Comparison of ENCODE assay signal across 1 cellular context in the genomic region with DNA sequence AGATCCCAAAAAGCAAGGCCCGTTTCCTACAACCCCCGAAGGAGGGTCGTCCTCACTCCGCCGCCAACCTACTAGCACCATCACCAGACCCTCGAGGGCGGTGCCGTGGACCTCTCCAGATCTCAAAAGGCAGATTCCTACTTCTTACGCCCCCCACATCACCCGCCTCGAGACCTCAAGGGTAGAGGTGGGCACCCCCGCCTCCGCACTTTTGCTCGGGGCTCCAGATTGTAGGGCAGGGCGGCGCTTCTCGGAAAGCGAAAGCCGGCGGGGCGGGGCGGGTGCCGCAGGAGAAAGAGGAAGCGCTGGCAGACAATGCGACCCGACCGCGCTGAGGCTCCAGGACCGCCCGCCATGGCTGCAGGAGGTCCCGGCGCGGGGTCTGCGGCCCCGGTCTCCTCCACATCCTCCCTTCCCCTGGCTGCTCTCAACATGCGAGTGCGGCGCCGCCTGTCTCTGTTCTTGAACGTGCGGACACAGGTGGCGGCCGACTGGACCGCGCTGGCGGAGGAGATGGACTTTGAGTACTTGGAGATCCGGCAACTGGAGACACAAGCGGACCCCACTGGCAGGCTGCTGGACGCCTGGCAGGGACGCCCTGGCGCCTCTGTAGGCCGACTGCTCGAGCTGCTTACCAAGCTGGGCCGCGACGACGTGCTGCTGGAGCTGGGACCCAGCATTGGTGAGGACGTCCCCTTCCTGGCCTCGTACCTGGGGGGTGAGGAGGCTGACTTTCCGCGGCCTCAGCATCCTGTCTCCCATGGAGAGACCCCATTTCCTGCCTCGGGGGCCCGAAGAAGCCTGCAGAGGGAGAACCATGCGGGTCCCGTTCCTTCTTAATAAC.
TF ChIP-seq lines count a peak whose summit lies in the region.

A gene (plus strand): TSS at position 315 of the 844 bp plus-strand sequence. CDS start 40 bp downstream, at position 355.

TF ChIP-seq in HepG2, 621 proteins besides CTCF, POLR2A, EP300 and RAD21 (continued from another document and continues in another):
- no peak for TF ChIP-seq CREB1 (IDR thresholded peaks at IDR 0.05)
- TF ChIP-seq CREB1 (CRISPR knock-in tag; IDR thresholded peaks at IDR 0.05), result no peak
- TF ChIP-seq NONO (IDR thresholded peaks at IDR 0.05), result no peak
- TF ChIP-seq NONO (CRISPR knock-in tag; conservative IDR thresholded peaks at IDR 0.05), result no peak; the same call in none of the 2 replicates
- no peak for TF ChIP-seq KLF13 (CRISPR knock-in tag; IDR thresholded peaks at IDR 0.05)
- TF ChIP-seq MAZ (IDR thresholded peaks at IDR 0.05; ENCODE audit: borderline replicate concordance, low read depth, low read length), result no peak
- TF ChIP-seq MAZ (CRISPR knock-in tag; IDR thresholded peaks at IDR 0.05; ENCODE audit: low read depth), result peak; percentile 76; the same call in 1 of the 2 replicates
- TF ChIP-seq GATA4 (IDR thresholded peaks at IDR 0.05; ENCODE audit: borderline replicate concordance, low read depth), result peak; percentile 13; the same call in 1 of the 2 replicates
- 0 out of 2 replicates have a peak, but pooled peaks have one; percentile 22 for TF ChIP-seq NKX3-1 (CRISPR knock-in tag; IDR thresholded peaks at IDR 0.05)
- TF ChIP-seq ZNF788 (CRISPR knock-in tag; IDR thresholded peaks at IDR 0.05; ENCODE audit: borderline replicate concordance), result peak; percentile 38; the same call in 1 of the 2 replicates
- TF ChIP-seq ZNF350 (CRISPR knock-in tag; IDR thresholded peaks at IDR 0.05; ENCODE audit: borderline replicate concordance, low read depth), result peak; percentile 90
- peak; percentile 92; the same call in 1 of the 2 replicates for TF ChIP-seq KDM3A (CRISPR knock-in tag; IDR thresholded peaks at IDR 0.05; ENCODE audit: low read depth)
- peak; percentile 58 for TF ChIP-seq PTBP1 (IDR thresholded peaks at IDR 0.05; ENCODE audit: low read depth, low read length, poor library complexity, severe bottlenecking)
- no peak for TF ChIP-seq ZNF678 (CRISPR knock-in tag; IDR thresholded peaks at IDR 0.05)
- peak; percentile 72; the same call in 1 of the 2 replicates for TF ChIP-seq MTA1 (CRISPR knock-in tag; IDR thresholded peaks at IDR 0.05; ENCODE audit: borderline replicate concordance)
- peak; percentile 31; the same call in 1 of the 2 replicates for TF ChIP-seq RXRA (CRISPR knock-in tag; IDR thresholded peaks at IDR 0.05)
- peak; percentile 86 for TF ChIP-seq ZFY (CRISPR knock-in tag; IDR thresholded peaks at IDR 0.05)
- TF ChIP-seq KAT8 (CRISPR knock-in tag; IDR thresholded peaks at IDR 0.05), result peak; percentile 71
- TF ChIP-seq GTF2F1 (IDR thresholded peaks at IDR 0.05; ENCODE audit: low read length), result no peak
- TF ChIP-seq ZNF598 (CRISPR knock-in tag; IDR thresholded peaks at IDR 0.05; ENCODE audit: borderline replicate concordance), result peak; percentile 60; the same call in 1 of the 2 replicates
- TF ChIP-seq, protein P1, sequence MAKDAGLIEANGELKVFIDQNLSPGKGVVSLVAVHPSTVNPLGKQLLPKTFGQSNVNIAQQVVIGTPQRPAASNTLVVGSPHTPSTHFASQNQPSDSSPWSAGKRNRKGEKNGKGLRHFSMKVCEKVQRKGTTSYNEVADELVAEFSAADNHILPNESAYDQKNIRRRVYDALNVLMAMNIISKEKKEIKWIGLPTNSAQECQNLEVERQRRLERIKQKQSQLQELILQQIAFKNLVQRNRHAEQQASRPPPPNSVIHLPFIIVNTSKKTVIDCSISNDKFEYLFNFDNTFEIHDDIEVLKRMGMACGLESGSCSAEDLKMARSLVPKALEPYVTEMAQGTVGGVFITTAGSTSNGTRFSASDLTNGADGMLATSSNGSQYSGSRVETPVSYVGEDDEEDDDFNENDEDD (CRISPR knock-in tag; IDR thresholded peaks at IDR 0.05; ENCODE audit: borderline replicate concordance), result peak; percentile 17; the same call in 1 of the 2 replicates
- no peak for TF ChIP-seq TOE1 (CRISPR knock-in tag; IDR thresholded peaks at IDR 0.05)
- TF ChIP-seq BCL6 (CRISPR knock-in tag; IDR thresholded peaks at IDR 0.05), result peak; percentile 47; the same call in 1 of the 2 replicates
- 0 out of 2 replicates have a peak, but pooled peaks have one; percentile 61 for TF ChIP-seq KLF6 (CRISPR knock-in tag; IDR thresholded peaks at IDR 0.05)
- peak; percentile 67 for TF ChIP-seq POLR2AphosphoS5 (IDR thresholded peaks at IDR 0.05; ENCODE audit: low read depth, low read length)
- TF ChIP-seq RORA (CRISPR knock-in tag; IDR thresholded peaks at IDR 0.05), result no peak
- TF ChIP-seq RFX5 (IDR thresholded peaks at IDR 0.05; ENCODE audit: low read depth, low read length), result 0 out of 2 replicates have a peak, but pooled peaks have one; percentile 7
- TF ChIP-seq, protein P2, sequence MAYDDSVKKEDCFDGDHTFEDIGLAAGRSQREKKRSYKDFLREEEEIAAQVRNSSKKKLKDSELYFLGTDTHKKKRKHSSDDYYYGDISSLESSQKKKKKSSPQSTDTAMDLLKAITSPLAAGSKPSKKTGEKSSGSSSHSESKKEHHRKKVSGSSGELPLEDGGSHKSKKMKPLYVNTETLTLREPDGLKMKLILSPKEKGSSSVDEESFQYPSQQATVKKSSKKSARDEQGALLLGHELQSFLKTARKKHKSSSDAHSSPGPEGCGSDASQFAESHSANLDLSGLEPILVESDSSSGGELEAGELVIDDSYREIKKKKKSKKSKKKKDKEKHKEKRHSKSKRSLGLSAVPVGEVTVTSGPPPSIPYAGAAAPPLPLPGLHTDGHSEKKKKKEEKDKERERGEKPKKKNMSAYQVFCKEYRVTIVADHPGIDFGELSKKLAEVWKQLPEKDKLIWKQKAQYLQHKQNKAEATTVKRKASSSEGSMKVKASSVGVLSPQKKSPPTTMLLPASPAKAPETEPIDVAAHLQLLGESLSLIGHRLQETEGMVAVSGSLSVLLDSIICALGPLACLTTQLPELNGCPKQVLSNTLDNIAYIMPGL (CRISPR knock-in tag; IDR thresholded peaks at IDR 0.05; ENCODE audit: borderline replicate concordance in 1 of 2, low read depth in 1 of 2), result peak; percentile 72 to 89; a peak in 3 of 4 replicates
- no peak for TF ChIP-seq PAF1 (CRISPR knock-in tag; IDR thresholded peaks at IDR 0.05)
- no peak for TF ChIP-seq ZNF121 (CRISPR knock-in tag; IDR thresholded peaks at IDR 0.05)
- TF ChIP-seq, protein P3, sequence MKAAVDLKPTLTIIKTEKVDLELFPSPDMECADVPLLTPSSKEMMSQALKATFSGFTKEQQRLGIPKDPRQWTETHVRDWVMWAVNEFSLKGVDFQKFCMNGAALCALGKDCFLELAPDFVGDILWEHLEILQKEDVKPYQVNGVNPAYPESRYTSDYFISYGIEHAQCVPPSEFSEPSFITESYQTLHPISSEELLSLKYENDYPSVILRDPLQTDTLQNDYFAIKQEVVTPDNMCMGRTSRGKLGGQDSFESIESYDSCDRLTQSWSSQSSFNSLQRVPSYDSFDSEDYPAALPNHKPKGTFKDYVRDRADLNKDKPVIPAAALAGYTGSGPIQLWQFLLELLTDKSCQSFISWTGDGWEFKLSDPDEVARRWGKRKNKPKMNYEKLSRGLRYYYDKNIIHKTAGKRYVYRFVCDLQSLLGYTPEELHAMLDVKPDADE (CRISPR knock-in tag; IDR thresholded peaks at IDR 0.05), result no peak
- no peak for TF ChIP-seq WIZ (CRISPR knock-in tag; IDR thresholded peaks at IDR 0.05)
- TF ChIP-seq ZFAT (CRISPR knock-in tag; conservative IDR thresholded peaks at IDR 0.05), result 0 out of 2 replicates have a peak, but pooled peaks have one; percentile 20
- TF ChIP-seq, protein P4, sequence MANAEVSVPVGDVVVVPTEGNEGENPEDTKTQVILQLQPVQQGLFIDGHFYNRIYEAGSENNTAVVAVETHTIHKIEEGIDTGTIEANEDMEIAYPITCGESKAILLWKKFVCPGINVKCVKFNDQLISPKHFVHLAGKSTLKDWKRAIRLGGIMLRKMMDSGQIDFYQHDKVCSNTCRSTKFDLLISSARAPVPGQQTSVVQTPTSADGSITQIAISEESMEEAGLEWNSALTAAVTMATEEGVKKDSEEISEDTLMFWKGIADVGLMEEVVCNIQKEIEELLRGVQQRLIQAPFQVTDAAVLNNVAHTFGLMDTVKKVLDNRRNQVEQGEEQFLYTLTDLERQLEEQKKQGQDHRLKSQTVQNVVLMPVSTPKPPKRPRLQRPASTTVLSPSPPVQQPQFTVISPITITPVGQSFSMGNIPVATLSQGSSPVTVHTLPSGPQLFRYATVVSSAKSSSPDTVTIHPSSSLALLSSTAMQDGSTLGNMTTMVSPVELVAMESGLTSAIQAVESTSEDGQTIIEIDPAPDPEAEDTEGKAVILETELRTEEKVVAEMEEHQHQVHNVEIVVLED (CRISPR knock-in tag; IDR thresholded peaks at IDR 0.05; ENCODE audit: borderline replicate concordance), result peak; percentile 55; the same call in 1 of the 2 replicates
- TF ChIP-seq ZFP90 (CRISPR knock-in tag; IDR thresholded peaks at IDR 0.05; ENCODE audit: borderline replicate concordance), result peak; percentile 92
- no peak for TF ChIP-seq SRF (IDR thresholded peaks at IDR 0.05; ENCODE audit: low read depth, low read length)
- TF ChIP-seq, protein P5, sequence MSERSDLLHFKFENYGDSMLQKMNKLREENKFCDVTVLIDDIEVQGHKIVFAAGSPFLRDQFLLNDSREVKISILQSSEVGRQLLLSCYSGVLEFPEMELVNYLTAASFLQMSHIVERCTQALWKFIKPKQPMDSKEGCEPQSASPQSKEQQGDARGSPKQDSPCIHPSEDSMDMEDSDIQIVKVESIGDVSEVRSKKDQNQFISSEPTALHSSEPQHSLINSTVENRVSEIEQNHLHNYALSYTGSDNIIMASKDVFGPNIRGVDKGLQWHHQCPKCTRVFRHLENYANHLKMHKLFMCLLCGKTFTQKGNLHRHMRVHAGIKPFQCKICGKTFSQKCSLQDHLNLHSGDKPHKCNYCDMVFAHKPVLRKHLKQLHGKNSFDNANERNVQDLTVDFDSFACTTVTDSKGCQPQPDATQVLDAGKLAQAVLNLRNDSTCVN (CRISPR knock-in tag; IDR thresholded peaks at IDR 0.05; ENCODE audit: borderline replicate concordance), result 0 out of 2 replicates have a peak, but pooled peaks have one; percentile 20
- peak; percentile 57; the same call in 1 of the 2 replicates for TF ChIP-seq PHF21A (CRISPR knock-in tag; IDR thresholded peaks at IDR 0.05)
- TF ChIP-seq ZMAT3 (CRISPR knock-in tag; conservative IDR thresholded peaks at IDR 0.05), result peak; percentile 10; the same call in 1 of the 2 replicates
- TF ChIP-seq, protein P6, sequence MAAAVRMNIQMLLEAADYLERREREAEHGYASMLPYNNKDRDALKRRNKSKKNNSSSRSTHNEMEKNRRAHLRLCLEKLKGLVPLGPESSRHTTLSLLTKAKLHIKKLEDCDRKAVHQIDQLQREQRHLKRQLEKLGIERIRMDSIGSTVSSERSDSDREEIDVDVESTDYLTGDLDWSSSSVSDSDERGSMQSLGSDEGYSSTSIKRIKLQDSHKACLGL (CRISPR knock-in tag; IDR thresholded peaks at IDR 0.05), result peak; percentile 43; the same call in 1 of the 2 replicates
- TF ChIP-seq, protein P7, sequence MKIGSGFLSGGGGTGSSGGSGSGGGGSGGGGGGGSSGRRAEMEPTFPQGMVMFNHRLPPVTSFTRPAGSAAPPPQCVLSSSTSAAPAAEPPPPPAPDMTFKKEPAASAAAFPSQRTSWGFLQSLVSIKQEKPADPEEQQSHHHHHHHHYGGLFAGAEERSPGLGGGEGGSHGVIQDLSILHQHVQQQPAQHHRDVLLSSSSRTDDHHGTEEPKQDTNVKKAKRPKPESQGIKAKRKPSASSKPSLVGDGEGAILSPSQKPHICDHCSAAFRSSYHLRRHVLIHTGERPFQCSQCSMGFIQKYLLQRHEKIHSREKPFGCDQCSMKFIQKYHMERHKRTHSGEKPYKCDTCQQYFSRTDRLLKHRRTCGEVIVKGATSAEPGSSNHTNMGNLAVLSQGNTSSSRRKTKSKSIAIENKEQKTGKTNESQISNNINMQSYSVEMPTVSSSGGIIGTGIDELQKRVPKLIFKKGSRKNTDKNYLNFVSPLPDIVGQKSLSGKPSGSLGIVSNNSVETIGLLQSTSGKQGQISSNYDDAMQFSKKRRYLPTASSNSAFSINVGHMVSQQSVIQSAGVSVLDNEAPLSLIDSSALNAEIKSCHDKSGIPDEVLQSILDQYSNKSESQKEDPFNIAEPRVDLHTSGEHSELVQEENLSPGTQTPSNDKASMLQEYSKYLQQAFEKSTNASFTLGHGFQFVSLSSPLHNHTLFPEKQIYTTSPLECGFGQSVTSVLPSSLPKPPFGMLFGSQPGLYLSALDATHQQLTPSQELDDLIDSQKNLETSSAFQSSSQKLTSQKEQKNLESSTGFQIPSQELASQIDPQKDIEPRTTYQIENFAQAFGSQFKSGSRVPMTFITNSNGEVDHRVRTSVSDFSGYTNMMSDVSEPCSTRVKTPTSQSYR (CRISPR knock-in tag; IDR thresholded peaks at IDR 0.05; ENCODE audit: borderline replicate concordance), result no peak
- TF ChIP-seq ZNF615 (CRISPR knock-in tag; IDR thresholded peaks at IDR 0.05; ENCODE audit: borderline replicate concordance), result peak; percentile 21; the same call in 1 of the 2 replicates
- no peak for TF ChIP-seq POGZ (CRISPR knock-in tag; IDR thresholded peaks at IDR 0.05)
- no peak for TF ChIP-seq ZNF180 (CRISPR knock-in tag; IDR thresholded peaks at IDR 0.05; ENCODE audit: borderline replicate concordance, low read depth)
- 0 out of 2 replicates have a peak, but pooled peaks have one; percentile 12 for TF ChIP-seq GZF1 (CRISPR knock-in tag; IDR thresholded peaks at IDR 0.05)
- TF ChIP-seq, protein P8, sequence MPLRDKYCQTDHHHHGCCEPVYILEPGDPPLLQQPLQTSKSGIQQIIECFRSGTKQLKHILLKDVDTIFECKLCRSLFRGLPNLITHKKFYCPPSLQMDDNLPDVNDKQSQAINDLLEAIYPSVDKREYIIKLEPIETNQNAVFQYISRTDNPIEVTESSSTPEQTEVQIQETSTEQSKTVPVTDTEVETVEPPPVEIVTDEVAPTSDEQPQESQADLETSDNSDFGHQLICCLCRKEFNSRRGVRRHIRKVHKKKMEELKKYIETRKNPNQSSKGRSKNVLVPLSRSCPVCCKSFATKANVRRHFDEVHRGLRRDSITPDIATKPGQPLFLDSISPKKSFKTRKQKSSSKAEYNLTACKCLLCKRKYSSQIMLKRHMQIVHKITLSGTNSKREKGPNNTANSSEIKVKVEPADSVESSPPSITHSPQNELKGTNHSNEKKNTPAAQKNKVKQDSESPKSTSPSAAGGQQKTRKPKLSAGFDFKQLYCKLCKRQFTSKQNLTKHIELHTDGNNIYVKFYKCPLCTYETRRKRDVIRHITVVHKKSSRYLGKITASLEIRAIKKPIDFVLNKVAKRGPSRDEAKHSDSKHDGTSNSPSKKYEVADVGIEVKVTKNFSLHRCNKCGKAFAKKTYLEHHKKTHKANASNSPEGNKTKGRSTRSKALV (CRISPR knock-in tag; IDR thresholded peaks at IDR 0.05), result 0 out of 2 replicates have a peak, but pooled peaks have one; percentile 40
